In the genomic region with DNA sequence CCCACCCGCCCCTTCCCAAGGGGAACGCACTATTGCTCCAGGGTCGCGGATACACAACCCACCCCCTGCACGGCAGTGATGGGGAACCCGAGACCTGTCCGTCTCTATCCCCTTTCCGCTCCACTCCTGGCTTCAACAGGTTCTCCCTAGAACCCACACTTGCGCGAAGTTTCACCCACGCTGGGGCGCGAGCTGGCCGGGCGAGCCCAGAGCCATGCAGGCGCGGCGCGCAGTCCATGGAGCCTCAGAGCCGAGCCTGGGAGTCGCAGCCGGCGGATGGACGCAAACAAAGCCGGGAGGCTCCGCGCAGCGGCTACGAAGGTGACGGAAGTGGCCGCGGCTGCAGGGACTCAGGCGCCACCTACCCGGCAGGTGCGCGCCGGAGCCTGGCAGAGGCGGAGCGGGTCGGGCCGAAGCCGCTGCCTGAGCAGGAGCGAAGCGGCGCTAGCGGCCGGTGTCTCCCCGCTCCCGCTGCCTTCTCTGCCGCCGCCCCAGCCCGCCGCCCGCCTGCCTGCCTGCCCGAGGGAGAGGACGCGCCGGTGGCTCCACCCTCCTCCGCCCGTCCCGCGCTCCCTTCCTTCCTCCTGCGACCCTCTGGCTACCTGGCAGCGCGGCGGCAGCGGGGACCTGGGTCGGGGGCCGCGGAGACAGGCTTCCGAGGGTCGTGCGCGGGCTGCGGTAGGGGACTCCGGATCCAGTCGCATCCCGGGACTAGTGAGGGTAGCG, we compare ENCODE assay signal across 2 cellular contexts.
A peak's percentile ranks its signal among the peaks of the same experiment; 100 is the strongest.
TF ChIP-seq lines count a peak whose summit lies in the region.

No MANE protein-coding gene starts in this region.

TF ChIP-seq in Ishikawa, 13 proteins besides CTCF, POLR2A, EP300 and RAD21:
- TF ChIP-seq FOXM1 (IDR thresholded peaks at IDR 0.05; ENCODE audit: borderline replicate concordance, low read depth): no peak
- TF ChIP-seq EGR1 (IDR thresholded peaks at IDR 0.05): no peak
- no peak; the same call in 1 of the 2 replicates for TF ChIP-seq TAF1 (IDR thresholded peaks at IDR 0.05; ENCODE audit: low read depth)
- no peak for TF ChIP-seq CEBPB (IDR thresholded peaks at IDR 0.05)
- peak; percentile 66; the same call in 1 of the 2 replicates for TF ChIP-seq ZBTB7A (IDR thresholded peaks at IDR 0.05; ENCODE audit: low read depth)
- TF ChIP-seq MAX (IDR thresholded peaks at IDR 0.05): peak; percentile 49; the same call in 1 of the 2 replicates

TF ChIP-seq in HepG2, 621 proteins besides CTCF, POLR2A, EP300 and RAD21 (continues in another document):
- TF ChIP-seq ZNF556 (CRISPR knock-in tag; IDR thresholded peaks at IDR 0.05; ENCODE audit: borderline replicate concordance) (peak; percentile 63; the same call in 1 of the 2 replicates), MTA1 (CRISPR knock-in tag; IDR thresholded peaks at IDR 0.05; ENCODE audit: borderline replicate concordance) (peak; percentile 53; the same call in 1 of the 2 replicates), CBX1 (IDR thresholded peaks at IDR 0.05; ENCODE audit: low read depth) (no peak), AGO1 (IDR thresholded peaks at IDR 0.05; ENCODE audit: low read depth, low read length, poor library complexity, severe bottlenecking) (peak; percentile 46), ZNF710 (CRISPR knock-in tag; IDR thresholded peaks at IDR 0.05; ENCODE audit: borderline replicate concordance) (no peak), UBTF (CRISPR knock-in tag; IDR thresholded peaks at IDR 0.05) (peak; percentile 98), ZNF768 (CRISPR knock-in tag; IDR thresholded peaks at IDR 0.05) (peak; percentile 44; the same call in 1 of the 2 replicates), SNRNP70 (IDR thresholded peaks at IDR 0.05; ENCODE audit: low read depth, low read length) (no peak), RELA (CRISPR knock-in tag; IDR thresholded peaks at IDR 0.05) (0 out of 2 replicates have a peak, but pooled peaks have one; percentile 25), PHF8 (CRISPR knock-in tag; IDR thresholded peaks at IDR 0.05) (peak; percentile 45; the same call in 1 of the 2 replicates), ZNF30 (CRISPR knock-in tag; IDR thresholded peaks at IDR 0.05) (no peak), BRD4 (CRISPR knock-in tag; IDR thresholded peaks at IDR 0.05) (no peak), SAFB2 (CRISPR knock-in tag; IDR thresholded peaks at IDR 0.05; ENCODE audit: borderline replicate concordance, low read depth) (no peak), HMGXB4 (CRISPR knock-in tag; IDR thresholded peaks at IDR 0.05; ENCODE audit: borderline replicate concordance in 1 of 2, low read depth in 1 of 2) (peak in 1 of 2 experiments; percentile 30; a peak in 1 of 4 replicates), KDM2A (CRISPR knock-in tag; IDR thresholded peaks at IDR 0.05; ENCODE audit: borderline replicate concordance, low read depth) (peak; percentile 58; the same call in 1 of the 2 replicates), ATF7-NPFF (CRISPR knock-in tag; IDR thresholded peaks at IDR 0.05; ENCODE audit: low read depth) (peak; percentile 68), GABPB1 (CRISPR knock-in tag; IDR thresholded peaks at IDR 0.05) (peak; percentile 78), EEA1 (CRISPR knock-in tag; IDR thresholded peaks at IDR 0.05; ENCODE audit: borderline replicate concordance) (0 out of 2 replicates have a peak, but pooled peaks have one; percentile 24), ZNF33B (CRISPR knock-in tag; IDR thresholded peaks at IDR 0.05) (0 out of 2 replicates have a peak, but pooled peaks have one; percentile 28), HNRNPLL (IDR thresholded peaks at IDR 0.05; ENCODE audit: low read depth, low read length, poor library complexity, severe bottlenecking) (peak; percentile 100), ZSCAN29 (CRISPR knock-in tag; conservative IDR thresholded peaks at IDR 0.05) (0 out of 2 replicates have a peak, but pooled peaks have one; percentile 36), ZNF343 (CRISPR knock-in tag; IDR thresholded peaks at IDR 0.05) (peak; percentile 76; the same call in 1 of the 2 replicates), TBX2 (CRISPR knock-in tag; IDR thresholded peaks at IDR 0.05; ENCODE audit: borderline replicate concordance) (peak; percentile 68), MYPOP (CRISPR knock-in tag; IDR thresholded peaks at IDR 0.05) (peak; percentile 58; the same call in 1 of the 2 replicates), ZNF34 (CRISPR knock-in tag; IDR thresholded peaks at IDR 0.05; ENCODE audit: borderline replicate concordance) (no peak), ZNF619 (CRISPR knock-in tag; IDR thresholded peaks at IDR 0.05) (0 out of 2 replicates have a peak, but pooled peaks have one; percentile 40), HDAC2 (CRISPR knock-in tag; IDR thresholded peaks at IDR 0.05) (0 out of 2 replicates have a peak, but pooled peaks have one; percentile 29), ZNF543 (CRISPR knock-in tag; IDR thresholded peaks at IDR 0.05) (no peak), ZNF891 (CRISPR knock-in tag; IDR thresholded peaks at IDR 0.05) (0 out of 2 replicates have a peak, but pooled peaks have one; percentile 13), ZNF691 (CRISPR knock-in tag; IDR thresholded peaks at IDR 0.05; ENCODE audit: borderline replicate concordance, low read depth) (0 out of 2 replicates have a peak, but pooled peaks have one; percentile 27), ETV6 (CRISPR knock-in tag; conservative IDR thresholded peaks at IDR 0.05) (peak; percentile 68; the same call in 1 of the 2 replicates), MED1 (CRISPR knock-in tag; IDR thresholded peaks at IDR 0.05) (no peak)
- TF ChIP-seq, protein P1, sequence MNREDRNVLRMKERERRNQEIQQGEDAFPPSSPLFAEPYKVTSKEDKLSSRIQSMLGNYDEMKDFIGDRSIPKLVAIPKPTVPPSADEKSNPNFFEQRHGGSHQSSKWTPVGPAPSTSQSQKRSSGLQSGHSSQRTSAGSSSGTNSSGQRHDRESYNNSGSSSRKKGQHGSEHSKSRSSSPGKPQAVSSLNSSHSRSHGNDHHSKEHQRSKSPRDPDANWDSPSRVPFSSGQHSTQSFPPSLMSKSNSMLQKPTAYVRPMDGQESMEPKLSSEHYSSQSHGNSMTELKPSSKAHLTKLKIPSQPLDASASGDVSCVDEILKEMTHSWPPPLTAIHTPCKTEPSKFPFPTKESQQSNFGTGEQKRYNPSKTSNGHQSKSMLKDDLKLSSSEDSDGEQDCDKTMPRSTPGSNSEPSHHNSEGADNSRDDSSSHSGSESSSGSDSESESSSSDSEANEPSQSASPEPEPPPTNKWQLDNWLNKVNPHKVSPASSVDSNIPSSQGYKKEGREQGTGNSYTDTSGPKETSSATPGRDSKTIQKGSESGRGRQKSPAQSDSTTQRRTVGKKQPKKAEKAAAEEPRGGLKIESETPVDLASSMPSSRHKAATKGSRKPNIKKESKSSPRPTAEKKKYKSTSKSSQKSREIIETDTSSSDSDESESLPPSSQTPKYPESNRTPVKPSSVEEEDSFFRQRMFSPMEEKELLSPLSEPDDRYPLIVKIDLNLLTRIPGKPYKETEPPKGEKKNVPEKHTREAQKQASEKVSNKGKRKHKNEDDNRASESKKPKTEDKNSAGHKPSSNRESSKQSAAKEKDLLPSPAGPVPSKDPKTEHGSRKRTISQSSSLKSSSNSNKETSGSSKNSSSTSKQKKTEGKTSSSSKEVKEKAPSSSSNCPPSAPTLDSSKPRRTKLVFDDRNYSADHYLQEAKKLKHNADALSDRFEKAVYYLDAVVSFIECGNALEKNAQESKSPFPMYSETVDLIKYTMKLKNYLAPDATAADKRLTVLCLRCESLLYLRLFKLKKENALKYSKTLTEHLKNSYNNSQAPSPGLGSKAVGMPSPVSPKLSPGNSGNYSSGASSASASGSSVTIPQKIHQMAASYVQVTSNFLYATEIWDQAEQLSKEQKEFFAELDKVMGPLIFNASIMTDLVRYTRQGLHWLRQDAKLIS (CRISPR knock-in tag; IDR thresholded peaks at IDR 0.05): no peak
- TF ChIP-seq, protein P2, sequence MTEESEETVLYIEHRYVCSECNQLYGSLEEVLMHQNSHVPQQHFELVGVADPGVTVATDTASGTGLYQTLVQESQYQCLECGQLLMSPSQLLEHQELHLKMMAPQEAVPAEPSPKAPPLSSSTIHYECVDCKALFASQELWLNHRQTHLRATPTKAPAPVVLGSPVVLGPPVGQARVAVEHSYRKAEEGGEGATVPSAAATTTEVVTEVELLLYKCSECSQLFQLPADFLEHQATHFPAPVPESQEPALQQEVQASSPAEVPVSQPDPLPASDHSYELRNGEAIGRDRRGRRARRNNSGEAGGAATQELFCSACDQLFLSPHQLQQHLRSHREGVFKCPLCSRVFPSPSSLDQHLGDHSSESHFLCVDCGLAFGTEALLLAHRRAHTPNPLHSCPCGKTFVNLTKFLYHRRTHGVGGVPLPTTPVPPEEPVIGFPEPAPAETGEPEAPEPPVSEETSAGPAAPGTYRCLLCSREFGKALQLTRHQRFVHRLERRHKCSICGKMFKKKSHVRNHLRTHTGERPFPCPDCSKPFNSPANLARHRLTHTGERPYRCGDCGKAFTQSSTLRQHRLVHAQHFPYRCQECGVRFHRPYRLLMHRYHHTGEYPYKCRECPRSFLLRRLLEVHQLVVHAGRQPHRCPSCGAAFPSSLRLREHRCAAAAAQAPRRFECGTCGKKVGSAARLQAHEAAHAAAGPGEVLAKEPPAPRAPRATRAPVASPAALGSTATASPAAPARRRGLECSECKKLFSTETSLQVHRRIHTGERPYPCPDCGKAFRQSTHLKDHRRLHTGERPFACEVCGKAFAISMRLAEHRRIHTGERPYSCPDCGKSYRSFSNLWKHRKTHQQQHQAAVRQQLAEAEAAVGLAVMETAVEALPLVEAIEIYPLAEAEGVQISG (CRISPR knock-in tag; IDR thresholded peaks at IDR 0.05): 0 out of 2 replicates have a peak, but pooled peaks have one; percentile 23
- TF ChIP-seq, protein P3, sequence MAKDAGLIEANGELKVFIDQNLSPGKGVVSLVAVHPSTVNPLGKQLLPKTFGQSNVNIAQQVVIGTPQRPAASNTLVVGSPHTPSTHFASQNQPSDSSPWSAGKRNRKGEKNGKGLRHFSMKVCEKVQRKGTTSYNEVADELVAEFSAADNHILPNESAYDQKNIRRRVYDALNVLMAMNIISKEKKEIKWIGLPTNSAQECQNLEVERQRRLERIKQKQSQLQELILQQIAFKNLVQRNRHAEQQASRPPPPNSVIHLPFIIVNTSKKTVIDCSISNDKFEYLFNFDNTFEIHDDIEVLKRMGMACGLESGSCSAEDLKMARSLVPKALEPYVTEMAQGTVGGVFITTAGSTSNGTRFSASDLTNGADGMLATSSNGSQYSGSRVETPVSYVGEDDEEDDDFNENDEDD (CRISPR knock-in tag; IDR thresholded peaks at IDR 0.05; ENCODE audit: borderline replicate concordance): peak; percentile 63; the same call in 1 of the 2 replicates
